In genomic region chr10:97780991-97781540, GRCh38 we compare ENCODE assay signal across 13 cellular contexts. TPM values are rescaled to one million over a fixed set of nuclear protein-coding genes. Genes with fewer than 3 reads are reported as not detected.
DNase-seq lines count a peak whose midpoint lies in the region; ATAC-seq and TF ChIP-seq lines count a peak whose summit lies in the region.
"Had no signal": no experiment of that assay in that cellular context is flagged by ENCODE, and none has a peak within 500 bp of the region (broad histone marks: within the 10 kb centered on the region; RNA-seq: fewer than 3 reads in every experiment).

No MANE protein-coding gene starts in this region.

- H3K4me1 Mint-ChIP-seq in osteocyte (ENCODE audit: unreplicated experiment): peaks cover 29% of the 10 kb centered on the region
- H3K4me1 Mint-ChIP-seq in stimulated activated memory B cell treated with anti-CD40 and anti-IgM and Interleukin-4, amounts not matched to agents 10 μg/mL and 1 μg/mL and 100 μg/mL, for 72 hours: peaks cover 6% of the 10 kb centered on the region

- no peak overlapping the region for H3K4me3 Mint-ChIP-seq in osteocyte (ENCODE audit: unreplicated experiment)
- no peak overlapping the region for H3K4me3 Mint-ChIP-seq in stimulated activated memory B cell treated with anti-CD40 and anti-IgM and Interleukin-4, amounts not matched to agents 10 μg/mL and 1 μg/mL and 100 μg/mL, for 72 hours

- peak overlapping the region; percentile 68 for H3K27ac Mint-ChIP-seq in osteocyte (ENCODE audit: unreplicated experiment)
- no peak overlapping the region for H3K27ac Mint-ChIP-seq in stimulated activated memory B cell treated with anti-CD40 and anti-IgM and Interleukin-4, amounts not matched to agents 10 μg/mL and 1 μg/mL and 100 μg/mL, for 72 hours

- H3K9me3 ChIP-seq in RWPE2 (ENCODE audit: severe bottlenecking): no peaks in the 10 kb centered on the region
- H3K9me3 ChIP-seq: tibial artery had no signal

- H3K27me3 Mint-ChIP-seq in osteocyte (ENCODE audit: unreplicated experiment): peaks cover under 1% of the 10 kb centered on the region
- no peaks in the 10 kb centered on the region for H3K27me3 Mint-ChIP-seq in stimulated activated memory B cell treated with anti-CD40 and anti-IgM and Interleukin-4, amounts not matched to agents 10 μg/mL and 1 μg/mL and 100 μg/mL, for 72 hours

- no peak for TF ChIP-seq CTCF in RWPE2 (IDR thresholded peaks at IDR 0.05; ENCODE audit: poor library complexity, severe bottlenecking)
- TF ChIP-seq CTCF in osteocyte (IDR thresholded peaks at IDR 0.05): no peak

- no peaks in the 10 kb centered on the region for H3K36me3 Mint-ChIP-seq in osteocyte (ENCODE audit: unreplicated experiment)
- H3K36me3 Mint-ChIP-seq in stimulated activated memory B cell treated with anti-CD40 and anti-IgM and Interleukin-4, amounts not matched to agents 10 μg/mL and 1 μg/mL and 100 μg/mL, for 72 hours: no peaks in the 10 kb centered on the region

- no peak overlapping the region for H3K27ac ChIP-seq in RWPE2 (ENCODE audit: poor library complexity, severe bottlenecking)
- H3K27ac ChIP-seq: tibial artery had no signal

- no peaks in the 10 kb centered on the region for H3K36me3 ChIP-seq in RWPE2 (ENCODE audit: low read depth)
- H3K36me3 ChIP-seq: tibial artery had no signal

- no peaks in the 10 kb centered on the region for H3K27me3 ChIP-seq in RWPE2 (ENCODE audit: insufficient read depth, poor library complexity, severe bottlenecking)
- H3K27me3 ChIP-seq: tibial artery had no signal

- in situ Hi-C loops in G401 (cut with HindIII; ENCODE audit: low sequenced_read_pairs): no loop called here

- no peaks in the 10 kb centered on the region for H3K4me1 ChIP-seq in RWPE2 (ENCODE audit: insufficient read depth, poor library complexity, severe bottlenecking)

- H3K4me3 ChIP-seq in RWPE2 (ENCODE audit: severe bottlenecking): no peak overlapping the region
- H3K4me3 ChIP-seq: tibial artery had no signal

- H3K9me3 Mint-ChIP-seq in osteocyte (ENCODE audit: unreplicated experiment): no peaks in the 10 kb centered on the region
- no peaks in the 10 kb centered on the region for H3K9me3 Mint-ChIP-seq in stimulated activated memory B cell treated with anti-CD40 and anti-IgM and Interleukin-4, amounts not matched to agents 10 μg/mL and 1 μg/mL and 100 μg/mL, for 72 hours

- peak; percentile 35 for DNase-seq in G401 (ENCODE audit: low spot score)
- DNase-seq in RWPE2 (ENCODE audit: low spot score): no peak
- peak; percentile 49 for DNase-seq in epidermal melanocyte (ENCODE audit: insufficient read length, low spot score)
- DNase-seq in osteocyte (ENCODE audit: extremely low spot score, unreplicated experiment): no peak
- no peak for DNase-seq in MV-4-11 (lab: John Stamatoyannopoulos, UW)
- DNase-seq: DMS53; occipital lobe; SIG-M5; stimulated activated CD4-positive, alpha-beta T cell treated with anti-CD3 and anti-CD28 coated beads, Interleukin-4, amount 100 ng/mL, for 4 hours; tibial artery had no signal

- ATAC-seq in RWPE2 (ENCODE audit: low read depth): peak; percentile 9; the same call in 1 of the 3 replicates
- ATAC-seq in GM21717 (IDR thresholded peaks at IDR 0.05; ENCODE audit: unreplicated experiment): no peak
- ATAC-seq in HG03095 (IDR thresholded peaks at IDR 0.05; ENCODE audit: unreplicated experiment): no peak
- ATAC-seq in stimulated activated memory B cell treated with anti-CD40 and anti-IgM and Interleukin-4, amounts not matched to agents 10 μg/mL and 1 μg/mL and 100 μg/mL, for 72 hours: no peak

RNA-seq across cellular contexts. Expression of gene SFRP5, which starts 9.3 kb away (rescaled TPM):
- not detected in 2 replicates for total RNA-seq in G401 (2014; rRNA removed; shearing (Covaris generic))
- not detected in 2 replicates for total RNA-seq in osteocyte

RNA-seq across cellular contexts. Expression of gene ZFYVE27, which starts 44.1 kb away (rescaled TPM):
- 21.8 and 24.8 TPM in 2 replicates for total RNA-seq in G401 (2014; rRNA removed; shearing (Covaris generic))
- total RNA-seq in osteocyte: 22.5 and 27.0 TPM in 2 replicates

Comparison
In these comparisons a context has a peak if more than half of its experiments do, and no peak if none do; other contexts are left out.
1. DNase-seq: peak in G401 (single experiment) and epidermal melanocyte (single experiment); none in RWPE2 (single experiment), osteocyte (single experiment) and MV-4-11 (single experiment).